Comparison of ENCODE assay signal across 1 cellular context in the genomic region with DNA sequence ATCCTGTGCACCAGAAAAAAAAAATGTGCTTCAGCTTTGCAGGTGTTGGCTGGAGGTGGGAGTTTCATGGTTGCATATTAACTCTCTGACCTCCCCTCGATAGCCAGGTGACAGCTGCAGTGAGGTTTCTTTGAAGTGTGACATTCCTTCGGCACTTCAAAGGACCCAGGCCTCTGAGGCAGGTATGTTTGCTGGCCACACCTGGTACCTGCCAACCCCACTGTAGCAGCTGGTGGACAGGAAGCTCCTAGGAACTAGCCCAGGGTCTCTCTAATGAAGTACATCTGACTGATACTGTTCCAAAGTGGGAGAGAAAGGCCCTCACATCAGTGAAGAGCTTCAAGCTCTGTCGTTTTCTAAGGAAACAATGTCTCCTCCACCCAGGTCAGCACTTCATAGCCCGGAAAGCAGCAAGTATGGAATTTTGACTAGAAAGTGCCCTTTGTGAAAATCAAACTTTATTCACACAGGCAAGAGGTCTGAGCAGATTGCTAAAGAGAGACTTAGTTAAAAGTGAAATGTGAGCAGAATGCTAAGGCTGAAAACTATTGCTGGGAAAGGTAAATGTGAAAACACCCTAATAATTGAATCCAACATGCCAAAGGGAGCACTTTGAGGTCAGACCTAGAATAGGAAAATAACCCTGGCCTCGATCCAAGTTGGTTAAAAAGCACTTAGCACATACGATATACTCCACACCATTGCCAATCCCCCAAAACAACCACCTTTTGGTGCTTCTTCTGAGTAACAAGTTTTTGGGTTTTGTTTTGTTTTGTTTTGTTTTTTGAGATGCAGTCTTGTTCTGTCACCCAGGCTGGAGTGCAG.
A peak's percentile ranks its signal among the peaks of the same experiment; 100 is the strongest.
TF ChIP-seq lines count a peak whose summit lies in the region.

No MANE protein-coding gene starts in this region.

TF ChIP-seq in HepG2, 621 proteins besides CTCF, POLR2A, EP300 and RAD21 (continued from another document and continues in another):
- TF ChIP-seq, protein P1, sequence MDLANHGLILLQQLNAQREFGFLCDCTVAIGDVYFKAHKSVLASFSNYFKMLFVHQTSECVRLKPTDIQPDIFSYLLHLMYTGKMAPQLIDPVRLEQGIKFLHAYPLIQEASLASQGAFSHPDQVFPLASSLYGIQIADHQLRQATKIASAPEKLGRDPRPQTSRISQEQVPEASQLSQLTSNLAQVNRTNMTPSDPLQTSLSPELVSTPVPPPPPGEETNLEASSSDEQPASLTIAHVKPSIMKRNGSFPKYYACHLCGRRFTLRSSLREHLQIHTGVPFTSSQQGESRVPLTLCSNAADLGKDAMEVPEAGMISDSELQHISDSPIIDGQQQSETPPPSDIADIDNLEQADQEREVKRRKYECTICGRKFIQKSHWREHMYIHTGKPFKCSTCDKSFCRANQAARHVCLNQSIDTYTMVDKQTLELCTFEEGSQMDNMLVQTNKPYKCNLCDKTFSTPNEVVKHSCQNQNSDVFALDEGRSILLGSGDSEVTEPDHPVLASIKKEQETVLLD (CRISPR knock-in tag; IDR thresholded peaks at IDR 0.05; ENCODE audit: low read depth): no peak
- TF ChIP-seq, protein P2, sequence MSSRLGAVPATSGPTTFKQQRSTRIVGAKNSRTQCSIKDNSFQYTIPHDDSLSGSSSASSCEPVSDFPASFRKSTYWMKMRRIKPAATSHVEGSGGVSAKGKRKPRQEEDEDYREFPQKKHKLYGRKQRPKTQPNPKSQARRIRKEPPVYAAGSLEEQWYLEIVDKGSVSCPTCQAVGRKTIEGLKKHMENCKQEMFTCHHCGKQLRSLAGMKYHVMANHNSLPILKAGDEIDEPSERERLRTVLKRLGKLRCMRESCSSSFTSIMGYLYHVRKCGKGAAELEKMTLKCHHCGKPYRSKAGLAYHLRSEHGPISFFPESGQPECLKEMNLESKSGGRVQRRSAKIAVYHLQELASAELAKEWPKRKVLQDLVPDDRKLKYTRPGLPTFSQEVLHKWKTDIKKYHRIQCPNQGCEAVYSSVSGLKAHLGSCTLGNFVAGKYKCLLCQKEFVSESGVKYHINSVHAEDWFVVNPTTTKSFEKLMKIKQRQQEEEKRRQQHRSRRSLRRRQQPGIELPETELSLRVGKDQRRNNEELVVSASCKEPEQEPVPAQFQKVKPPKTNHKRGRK (CRISPR knock-in tag; IDR thresholded peaks at IDR 0.05): no peak
- no peak for TF ChIP-seq JARID2 (CRISPR knock-in tag; IDR thresholded peaks at IDR 0.05; ENCODE audit: insufficient replicate concordance)
- no peak for TF ChIP-seq ZNF160 (CRISPR knock-in tag; IDR thresholded peaks at IDR 0.05)
- no peak for TF ChIP-seq U2AF2 (IDR thresholded peaks at IDR 0.05; ENCODE audit: low read depth, low read length)
- TF ChIP-seq ZNF878 (CRISPR knock-in tag; IDR thresholded peaks at IDR 0.05): no peak
- TF ChIP-seq, protein P3, sequence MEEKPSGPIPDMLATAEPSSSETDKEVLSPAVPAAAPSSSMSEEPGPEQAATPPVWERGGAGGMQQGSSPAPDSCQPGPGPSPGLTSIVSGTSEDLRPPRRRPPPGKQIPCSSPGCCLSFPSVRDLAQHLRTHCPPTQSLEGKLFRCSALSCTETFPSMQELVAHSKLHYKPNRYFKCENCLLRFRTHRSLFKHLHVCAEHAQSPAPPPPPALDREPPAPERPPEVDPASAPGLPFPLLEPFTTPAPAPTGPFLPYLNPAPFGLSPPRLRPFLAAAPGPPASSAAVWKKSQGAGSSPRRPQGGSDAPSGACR (CRISPR knock-in tag; IDR thresholded peaks at IDR 0.05): no peak
- TF ChIP-seq EEA1 (CRISPR knock-in tag; IDR thresholded peaks at IDR 0.05; ENCODE audit: borderline replicate concordance): no peak
- TF ChIP-seq KAT8 (CRISPR knock-in tag; IDR thresholded peaks at IDR 0.05): no peak
- TF ChIP-seq CBFB (CRISPR knock-in tag; IDR thresholded peaks at IDR 0.05): 0 out of 2 replicates have a peak, but pooled peaks have one; percentile 28
- TF ChIP-seq, protein P4, sequence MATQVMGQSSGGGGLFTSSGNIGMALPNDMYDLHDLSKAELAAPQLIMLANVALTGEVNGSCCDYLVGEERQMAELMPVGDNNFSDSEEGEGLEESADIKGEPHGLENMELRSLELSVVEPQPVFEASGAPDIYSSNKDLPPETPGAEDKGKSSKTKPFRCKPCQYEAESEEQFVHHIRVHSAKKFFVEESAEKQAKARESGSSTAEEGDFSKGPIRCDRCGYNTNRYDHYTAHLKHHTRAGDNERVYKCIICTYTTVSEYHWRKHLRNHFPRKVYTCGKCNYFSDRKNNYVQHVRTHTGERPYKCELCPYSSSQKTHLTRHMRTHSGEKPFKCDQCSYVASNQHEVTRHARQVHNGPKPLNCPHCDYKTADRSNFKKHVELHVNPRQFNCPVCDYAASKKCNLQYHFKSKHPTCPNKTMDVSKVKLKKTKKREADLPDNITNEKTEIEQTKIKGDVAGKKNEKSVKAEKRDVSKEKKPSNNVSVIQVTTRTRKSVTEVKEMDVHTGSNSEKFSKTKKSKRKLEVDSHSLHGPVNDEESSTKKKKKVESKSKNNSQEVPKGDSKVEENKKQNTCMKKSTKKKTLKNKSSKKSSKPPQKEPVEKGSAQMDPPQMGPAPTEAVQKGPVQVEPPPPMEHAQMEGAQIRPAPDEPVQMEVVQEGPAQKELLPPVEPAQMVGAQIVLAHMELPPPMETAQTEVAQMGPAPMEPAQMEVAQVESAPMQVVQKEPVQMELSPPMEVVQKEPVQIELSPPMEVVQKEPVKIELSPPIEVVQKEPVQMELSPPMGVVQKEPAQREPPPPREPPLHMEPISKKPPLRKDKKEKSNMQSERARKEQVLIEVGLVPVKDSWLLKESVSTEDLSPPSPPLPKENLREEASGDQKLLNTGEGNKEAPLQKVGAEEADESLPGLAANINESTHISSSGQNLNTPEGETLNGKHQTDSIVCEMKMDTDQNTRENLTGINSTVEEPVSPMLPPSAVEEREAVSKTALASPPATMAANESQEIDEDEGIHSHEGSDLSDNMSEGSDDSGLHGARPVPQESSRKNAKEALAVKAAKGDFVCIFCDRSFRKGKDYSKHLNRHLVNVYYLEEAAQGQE (IDR thresholded peaks at IDR 0.05; ENCODE audit: borderline replicate concordance in 1 of 2, low read depth in 1 of 2, low read length in 2 of 2): peak in 1 of 2 experiments; percentile 69; a peak in 1 of 4 replicates
- TF ChIP-seq LCORL (IDR thresholded peaks at IDR 0.05): no peak
- TF ChIP-seq LCORL (CRISPR knock-in tag; IDR thresholded peaks at IDR 0.05): no peak
- TF ChIP-seq, protein P5, sequence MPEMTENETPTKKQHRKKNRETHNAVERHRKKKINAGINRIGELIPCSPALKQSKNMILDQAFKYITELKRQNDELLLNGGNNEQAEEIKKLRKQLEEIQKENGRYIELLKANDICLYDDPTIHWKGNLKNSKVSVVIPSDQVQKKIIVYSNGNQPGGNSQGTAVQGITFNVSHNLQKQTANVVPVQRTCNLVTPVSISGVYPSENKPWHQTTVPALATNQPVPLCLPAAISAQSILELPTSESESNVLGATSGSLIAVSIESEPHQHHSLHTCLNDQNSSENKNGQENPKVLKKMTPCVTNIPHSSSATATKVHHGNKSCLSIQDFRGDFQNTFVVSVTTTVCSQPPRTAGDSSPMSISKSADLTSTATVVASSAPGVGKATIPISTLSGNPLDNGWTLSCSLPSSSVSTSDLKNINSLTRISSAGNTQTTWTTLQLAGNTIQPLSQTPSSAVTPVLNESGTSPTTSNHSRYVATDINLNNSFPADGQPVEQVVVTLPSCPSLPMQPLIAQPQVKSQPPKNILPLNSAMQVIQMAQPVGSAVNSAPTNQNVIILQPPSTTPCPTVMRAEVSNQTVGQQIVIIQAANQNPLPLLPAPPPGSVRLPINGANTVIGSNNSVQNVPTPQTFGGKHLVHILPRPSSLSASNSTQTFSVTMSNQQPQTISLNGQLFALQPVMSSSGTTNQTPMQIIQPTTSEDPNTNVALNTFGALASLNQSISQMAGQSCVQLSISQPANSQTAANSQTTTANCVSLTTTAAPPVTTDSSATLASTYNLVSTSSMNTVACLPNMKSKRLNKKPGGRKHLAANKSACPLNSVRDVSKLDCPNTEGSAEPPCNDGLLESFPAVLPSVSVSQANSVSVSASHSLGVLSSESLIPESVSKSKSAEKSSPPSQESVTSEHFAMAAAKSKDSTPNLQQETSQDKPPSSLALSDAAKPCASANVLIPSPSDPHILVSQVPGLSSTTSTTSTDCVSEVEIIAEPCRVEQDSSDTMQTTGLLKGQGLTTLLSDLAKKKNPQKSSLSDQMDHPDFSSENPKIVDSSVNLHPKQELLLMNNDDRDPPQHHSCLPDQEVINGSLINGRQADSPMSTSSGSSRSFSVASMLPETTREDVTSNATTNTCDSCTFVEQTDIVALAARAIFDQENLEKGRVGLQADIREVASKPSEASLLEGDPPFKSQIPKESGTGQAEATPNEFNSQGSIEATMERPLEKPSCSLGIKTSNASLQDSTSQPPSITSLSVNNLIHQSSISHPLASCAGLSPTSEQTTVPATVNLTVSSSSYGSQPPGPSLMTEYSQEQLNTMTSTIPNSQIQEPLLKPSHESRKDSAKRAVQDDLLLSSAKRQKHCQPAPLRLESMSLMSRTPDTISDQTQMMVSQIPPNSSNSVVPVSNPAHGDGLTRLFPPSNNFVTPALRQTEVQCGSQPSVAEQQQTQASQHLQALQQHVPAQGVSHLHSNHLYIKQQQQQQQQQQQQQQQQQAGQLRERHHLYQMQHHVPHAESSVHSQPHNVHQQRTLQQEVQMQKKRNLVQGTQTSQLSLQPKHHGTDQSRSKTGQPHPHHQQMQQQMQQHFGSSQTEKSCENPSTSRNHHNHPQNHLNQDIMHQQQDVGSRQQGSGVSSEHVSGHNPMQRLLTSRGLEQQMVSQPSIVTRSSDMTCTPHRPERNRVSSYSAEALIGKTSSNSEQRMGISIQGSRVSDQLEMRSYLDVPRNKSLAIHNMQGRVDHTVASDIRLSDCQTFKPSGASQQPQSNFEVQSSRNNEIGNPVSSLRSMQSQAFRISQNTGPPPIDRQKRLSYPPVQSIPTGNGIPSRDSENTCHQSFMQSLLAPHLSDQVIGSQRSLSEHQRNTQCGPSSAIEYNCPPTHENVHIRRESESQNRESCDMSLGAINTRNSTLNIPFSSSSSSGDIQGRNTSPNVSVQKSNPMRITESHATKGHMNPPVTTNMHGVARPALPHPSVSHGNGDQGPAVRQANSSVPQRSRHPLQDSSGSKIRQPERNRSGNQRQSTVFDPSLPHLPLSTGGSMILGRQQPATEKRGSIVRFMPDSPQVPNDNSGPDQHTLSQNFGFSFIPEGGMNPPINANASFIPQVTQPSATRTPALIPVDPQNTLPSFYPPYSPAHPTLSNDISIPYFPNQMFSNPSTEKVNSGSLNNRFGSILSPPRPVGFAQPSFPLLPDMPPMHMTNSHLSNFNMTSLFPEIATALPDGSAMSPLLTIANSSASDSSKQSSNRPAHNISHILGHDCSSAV (CRISPR knock-in tag; IDR thresholded peaks at IDR 0.05; ENCODE audit: borderline replicate concordance): no peak
- no peak for TF ChIP-seq ADNP (CRISPR knock-in tag; IDR thresholded peaks at IDR 0.05)
- TF ChIP-seq ZNF124 (CRISPR knock-in tag; IDR thresholded peaks at IDR 0.05): no peak
- no peak for TF ChIP-seq ZNF264 (CRISPR knock-in tag; IDR thresholded peaks at IDR 0.05)
- TF ChIP-seq, protein P6, sequence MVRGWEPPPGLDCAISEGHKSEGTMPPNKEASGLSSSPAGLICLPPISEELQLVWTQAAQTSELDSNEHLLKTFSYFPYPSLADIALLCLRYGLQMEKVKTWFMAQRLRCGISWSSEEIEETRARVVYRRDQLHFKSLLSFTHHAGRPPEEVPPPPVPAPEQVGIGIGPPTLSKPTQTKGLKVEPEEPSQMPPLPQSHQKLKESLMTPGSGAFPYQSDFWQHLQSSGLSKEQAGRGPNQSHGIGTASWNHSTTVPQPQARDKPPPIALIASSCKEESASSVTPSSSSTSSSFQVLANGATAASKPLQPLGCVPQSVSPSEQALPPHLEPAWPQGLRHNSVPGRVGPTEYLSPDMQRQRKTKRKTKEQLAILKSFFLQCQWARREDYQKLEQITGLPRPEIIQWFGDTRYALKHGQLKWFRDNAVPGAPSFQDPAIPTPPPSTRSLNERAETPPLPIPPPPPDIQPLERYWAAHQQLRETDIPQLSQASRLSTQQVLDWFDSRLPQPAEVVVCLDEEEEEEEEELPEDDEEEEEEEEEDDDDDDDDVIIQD (CRISPR knock-in tag; IDR thresholded peaks at IDR 0.05; ENCODE audit: low read depth): no peak
- TF ChIP-seq, protein P7, sequence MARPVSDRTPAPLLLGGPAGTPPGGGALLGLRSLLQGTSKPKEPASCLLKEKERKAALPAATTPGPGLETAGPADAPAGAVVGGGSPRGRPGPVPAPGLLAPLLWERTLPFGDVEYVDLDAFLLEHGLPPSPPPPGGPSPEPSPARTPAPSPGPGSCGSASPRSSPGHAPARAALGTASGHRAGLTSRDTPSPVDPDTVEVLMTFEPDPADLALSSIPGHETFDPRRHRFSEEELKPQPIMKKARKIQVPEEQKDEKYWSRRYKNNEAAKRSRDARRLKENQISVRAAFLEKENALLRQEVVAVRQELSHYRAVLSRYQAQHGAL (CRISPR knock-in tag; IDR thresholded peaks at IDR 0.05; ENCODE audit: not compliant biosample characterization): no peak
- TF ChIP-seq, protein P8, sequence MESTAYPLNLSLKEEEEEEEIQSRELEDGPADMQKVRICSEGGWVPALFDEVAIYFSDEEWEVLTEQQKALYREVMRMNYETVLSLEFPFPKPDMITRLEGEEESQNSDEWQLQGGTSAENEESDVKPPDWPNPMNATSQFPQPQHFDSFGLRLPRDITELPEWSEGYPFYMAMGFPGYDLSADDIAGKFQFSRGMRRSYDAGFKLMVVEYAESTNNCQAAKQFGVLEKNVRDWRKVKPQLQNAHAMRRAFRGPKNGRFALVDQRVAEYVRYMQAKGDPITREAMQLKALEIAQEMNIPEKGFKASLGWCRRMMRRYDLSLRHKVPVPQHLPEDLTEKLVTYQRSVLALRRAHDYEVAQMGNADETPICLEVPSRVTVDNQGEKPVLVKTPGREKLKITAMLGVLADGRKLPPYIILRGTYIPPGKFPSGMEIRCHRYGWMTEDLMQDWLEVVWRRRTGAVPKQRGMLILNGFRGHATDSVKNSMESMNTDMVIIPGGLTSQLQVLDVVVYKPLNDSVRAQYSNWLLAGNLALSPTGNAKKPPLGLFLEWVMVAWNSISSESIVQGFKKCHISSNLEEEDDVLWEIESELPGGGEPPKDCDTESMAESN (CRISPR knock-in tag; conservative IDR thresholded peaks at IDR 0.05): 0 out of 2 replicates have a peak, but pooled peaks have one; percentile 47
- no peak for TF ChIP-seq ZNF761 (CRISPR knock-in tag; conservative IDR thresholded peaks at IDR 0.05)
- TF ChIP-seq ZNF296 (CRISPR knock-in tag; conservative IDR thresholded peaks at IDR 0.05): no peak
- no peak for TF ChIP-seq ZNF557 (CRISPR knock-in tag; IDR thresholded peaks at IDR 0.05)
- TF ChIP-seq SP5 (CRISPR knock-in tag; IDR thresholded peaks at IDR 0.05; ENCODE audit: borderline replicate concordance, low read depth): peak; percentile 82; the same call in 1 of the 2 replicates
- no peak for TF ChIP-seq NFKBIZ (CRISPR knock-in tag; IDR thresholded peaks at IDR 0.05)
- TF ChIP-seq FOXJ3 (CRISPR knock-in tag; IDR thresholded peaks at IDR 0.05; ENCODE audit: borderline replicate concordance): no peak
- TF ChIP-seq ZEB1 (IDR thresholded peaks at IDR 0.05; ENCODE audit: insufficient replicate concordance, low read depth): peak; percentile 100
- TF ChIP-seq ZSCAN22 (CRISPR knock-in tag; IDR thresholded peaks at IDR 0.05): no peak
- TF ChIP-seq NCOA5 (CRISPR knock-in tag; IDR thresholded peaks at IDR 0.05): no peak
- TF ChIP-seq, protein P9, sequence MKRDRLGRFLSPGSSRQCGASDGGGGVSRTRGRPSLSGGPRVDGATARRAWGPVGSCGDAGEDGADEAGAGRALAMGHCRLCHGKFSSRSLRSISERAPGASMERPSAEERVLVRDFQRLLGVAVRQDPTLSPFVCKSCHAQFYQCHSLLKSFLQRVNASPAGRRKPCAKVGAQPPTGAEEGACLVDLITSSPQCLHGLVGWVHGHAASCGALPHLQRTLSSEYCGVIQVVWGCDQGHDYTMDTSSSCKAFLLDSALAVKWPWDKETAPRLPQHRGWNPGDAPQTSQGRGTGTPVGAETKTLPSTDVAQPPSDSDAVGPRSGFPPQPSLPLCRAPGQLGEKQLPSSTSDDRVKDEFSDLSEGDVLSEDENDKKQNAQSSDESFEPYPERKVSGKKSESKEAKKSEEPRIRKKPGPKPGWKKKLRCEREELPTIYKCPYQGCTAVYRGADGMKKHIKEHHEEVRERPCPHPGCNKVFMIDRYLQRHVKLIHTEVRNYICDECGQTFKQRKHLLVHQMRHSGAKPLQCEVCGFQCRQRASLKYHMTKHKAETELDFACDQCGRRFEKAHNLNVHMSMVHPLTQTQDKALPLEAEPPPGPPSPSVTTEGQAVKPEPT (CRISPR knock-in tag; IDR thresholded peaks at IDR 0.05; ENCODE audit: low read depth): no peak
- TF ChIP-seq ZFP37 (CRISPR knock-in tag; IDR thresholded peaks at IDR 0.05; ENCODE audit: borderline replicate concordance): no peak
